In the genomic region with DNA sequence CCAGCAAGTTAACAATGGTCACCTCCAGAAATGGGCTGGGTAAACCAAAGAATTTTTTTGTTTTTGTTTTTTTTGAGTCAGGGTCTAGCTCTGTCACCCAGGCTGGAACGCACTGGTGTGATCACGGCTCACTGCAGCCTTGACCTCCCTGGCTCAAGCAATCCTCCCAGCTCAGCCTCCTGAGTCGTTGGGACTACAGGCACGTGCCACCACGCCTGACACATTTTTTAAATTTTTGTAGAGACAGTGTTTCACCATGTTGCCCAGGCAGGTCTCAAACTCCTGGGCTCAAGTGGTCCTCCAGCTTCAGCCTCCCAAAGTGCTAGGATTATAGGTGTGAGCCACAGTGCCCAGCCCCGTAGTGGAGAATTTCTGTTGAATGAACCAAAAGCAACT, we compare ENCODE assay signal across 1 cellular context.
TF ChIP-seq lines count a peak whose summit lies in the region.

No MANE protein-coding gene starts in this region.

TF ChIP-seq in liver, 16 proteins besides CTCF, POLR2A, EP300 and RAD21:
- TF ChIP-seq, protein P1, sequence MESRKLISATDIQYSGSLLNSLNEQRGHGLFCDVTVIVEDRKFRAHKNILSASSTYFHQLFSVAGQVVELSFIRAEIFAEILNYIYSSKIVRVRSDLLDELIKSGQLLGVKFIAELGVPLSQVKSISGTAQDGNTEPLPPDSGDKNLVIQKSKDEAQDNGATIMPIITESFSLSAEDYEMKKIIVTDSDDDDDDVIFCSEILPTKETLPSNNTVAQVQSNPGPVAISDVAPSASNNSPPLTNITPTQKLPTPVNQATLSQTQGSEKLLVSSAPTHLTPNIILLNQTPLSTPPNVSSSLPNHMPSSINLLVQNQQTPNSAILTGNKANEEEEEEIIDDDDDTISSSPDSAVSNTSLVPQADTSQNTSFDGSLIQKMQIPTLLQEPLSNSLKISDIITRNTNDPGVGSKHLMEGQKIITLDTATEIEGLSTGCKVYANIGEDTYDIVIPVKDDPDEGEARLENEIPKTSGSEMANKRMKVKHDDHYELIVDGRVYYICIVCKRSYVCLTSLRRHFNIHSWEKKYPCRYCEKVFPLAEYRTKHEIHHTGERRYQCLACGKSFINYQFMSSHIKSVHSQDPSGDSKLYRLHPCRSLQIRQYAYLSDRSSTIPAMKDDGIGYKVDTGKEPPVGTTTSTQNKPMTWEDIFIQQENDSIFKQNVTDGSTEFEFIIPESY (IDR thresholded peaks at IDR 0.05) = no peak
- no peak for TF ChIP-seq FOXA1 (IDR thresholded peaks at IDR 0.05)
- no peak for TF ChIP-seq NR2F2 (IDR thresholded peaks at IDR 0.05)
- no peak for TF ChIP-seq HNF4A (conservative IDR thresholded peaks at IDR 0.05)
- no peak for TF ChIP-seq FOXA2 (IDR thresholded peaks at IDR 0.05)
- TF ChIP-seq SP1 (IDR thresholded peaks at IDR 0.05) = no peak
- TF ChIP-seq EGR1 (IDR thresholded peaks at IDR 0.05; ENCODE audit: low read depth in 2 of 2) = no peak
- TF ChIP-seq, protein P2, sequence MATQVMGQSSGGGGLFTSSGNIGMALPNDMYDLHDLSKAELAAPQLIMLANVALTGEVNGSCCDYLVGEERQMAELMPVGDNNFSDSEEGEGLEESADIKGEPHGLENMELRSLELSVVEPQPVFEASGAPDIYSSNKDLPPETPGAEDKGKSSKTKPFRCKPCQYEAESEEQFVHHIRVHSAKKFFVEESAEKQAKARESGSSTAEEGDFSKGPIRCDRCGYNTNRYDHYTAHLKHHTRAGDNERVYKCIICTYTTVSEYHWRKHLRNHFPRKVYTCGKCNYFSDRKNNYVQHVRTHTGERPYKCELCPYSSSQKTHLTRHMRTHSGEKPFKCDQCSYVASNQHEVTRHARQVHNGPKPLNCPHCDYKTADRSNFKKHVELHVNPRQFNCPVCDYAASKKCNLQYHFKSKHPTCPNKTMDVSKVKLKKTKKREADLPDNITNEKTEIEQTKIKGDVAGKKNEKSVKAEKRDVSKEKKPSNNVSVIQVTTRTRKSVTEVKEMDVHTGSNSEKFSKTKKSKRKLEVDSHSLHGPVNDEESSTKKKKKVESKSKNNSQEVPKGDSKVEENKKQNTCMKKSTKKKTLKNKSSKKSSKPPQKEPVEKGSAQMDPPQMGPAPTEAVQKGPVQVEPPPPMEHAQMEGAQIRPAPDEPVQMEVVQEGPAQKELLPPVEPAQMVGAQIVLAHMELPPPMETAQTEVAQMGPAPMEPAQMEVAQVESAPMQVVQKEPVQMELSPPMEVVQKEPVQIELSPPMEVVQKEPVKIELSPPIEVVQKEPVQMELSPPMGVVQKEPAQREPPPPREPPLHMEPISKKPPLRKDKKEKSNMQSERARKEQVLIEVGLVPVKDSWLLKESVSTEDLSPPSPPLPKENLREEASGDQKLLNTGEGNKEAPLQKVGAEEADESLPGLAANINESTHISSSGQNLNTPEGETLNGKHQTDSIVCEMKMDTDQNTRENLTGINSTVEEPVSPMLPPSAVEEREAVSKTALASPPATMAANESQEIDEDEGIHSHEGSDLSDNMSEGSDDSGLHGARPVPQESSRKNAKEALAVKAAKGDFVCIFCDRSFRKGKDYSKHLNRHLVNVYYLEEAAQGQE (IDR thresholded peaks at IDR 0.05) = no peak
- TF ChIP-seq HNF4G (IDR thresholded peaks at IDR 0.05) = no peak
- no peak for TF ChIP-seq JUND (IDR thresholded peaks at IDR 0.05)
- TF ChIP-seq, protein P3, sequence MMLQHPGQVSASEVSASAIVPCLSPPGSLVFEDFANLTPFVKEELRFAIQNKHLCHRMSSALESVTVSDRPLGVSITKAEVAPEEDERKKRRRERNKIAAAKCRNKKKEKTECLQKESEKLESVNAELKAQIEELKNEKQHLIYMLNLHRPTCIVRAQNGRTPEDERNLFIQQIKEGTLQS (IDR thresholded peaks at IDR 0.05) = no peak
- TF ChIP-seq RXRA (IDR thresholded peaks at IDR 0.05) = no peak
- no peak for TF ChIP-seq YY1 (IDR thresholded peaks at IDR 0.05)
- no peak for TF ChIP-seq GABPA (IDR thresholded peaks at IDR 0.05 in 1 of 2, conservative IDR thresholded peaks at IDR 0.05 in 1 of 2)
- TF ChIP-seq, protein P4, sequence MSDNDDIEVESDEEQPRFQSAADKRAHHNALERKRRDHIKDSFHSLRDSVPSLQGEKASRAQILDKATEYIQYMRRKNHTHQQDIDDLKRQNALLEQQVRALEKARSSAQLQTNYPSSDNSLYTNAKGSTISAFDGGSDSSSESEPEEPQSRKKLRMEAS (IDR thresholded peaks at IDR 0.05) = no peak
- TF ChIP-seq TAF1 (conservative IDR thresholded peaks at IDR 0.05) = no peak
